ENCODE assay signal across 8 cellular contexts in the genomic region with DNA sequence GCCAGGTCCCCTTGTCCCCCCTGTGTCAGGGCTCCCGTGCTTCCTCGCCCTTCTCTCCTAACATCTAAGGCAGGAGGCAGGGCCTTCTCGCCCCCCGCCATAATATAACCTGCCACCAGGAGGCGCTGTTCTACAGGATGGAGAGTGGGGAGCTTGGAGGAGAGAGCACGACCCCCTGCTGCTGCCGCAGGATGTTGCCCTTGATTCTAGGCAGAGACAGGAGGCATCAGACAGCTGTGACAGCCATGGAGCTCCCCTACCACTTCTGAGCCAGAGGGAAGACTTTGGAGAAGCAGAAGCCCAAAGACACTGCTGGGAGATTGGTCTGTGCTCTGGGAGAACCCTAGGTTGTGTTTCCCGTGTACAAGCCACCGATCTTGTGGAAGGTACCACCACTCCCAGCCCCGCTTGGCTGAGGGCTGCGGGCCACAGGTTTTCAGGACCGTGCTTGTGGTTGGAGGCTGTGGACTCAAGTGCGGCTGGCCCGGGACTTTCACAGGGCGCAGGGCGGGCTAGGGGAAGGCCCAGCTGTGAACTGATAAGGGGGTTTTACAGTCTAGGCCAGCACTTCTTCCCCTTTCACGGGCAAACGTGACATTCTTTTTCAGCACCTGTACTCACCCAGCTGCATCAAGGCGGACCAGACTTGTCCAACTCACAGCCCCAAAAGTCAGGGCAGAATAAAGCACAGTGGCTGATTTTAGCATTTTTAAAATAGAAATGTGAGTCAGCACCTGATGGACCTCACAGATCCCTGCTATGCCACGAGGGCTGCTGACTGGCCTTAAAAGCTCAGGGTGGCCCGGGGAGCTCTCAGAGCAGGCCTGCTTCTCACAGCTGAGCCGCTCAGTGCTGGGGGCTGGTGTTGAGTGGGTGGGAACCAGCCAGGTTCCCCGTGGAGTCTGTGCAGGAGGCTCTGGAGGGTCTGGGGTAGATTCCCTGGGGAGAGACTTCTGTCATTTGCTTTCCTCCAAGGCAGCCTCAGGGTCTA. TPM values are rescaled to one million over a fixed set of nuclear protein-coding genes. Genes with fewer than 3 reads are reported as not detected.
DNase-seq lines count a peak whose midpoint lies in the region; ATAC-seq, FAIRE-seq and TF ChIP-seq lines count a peak whose summit lies in the region.

No MANE protein-coding gene starts in this region.

- peak; percentile 96 for TF ChIP-seq CTCF in DND-41 (IDR thresholded peaks at IDR 0.05; ENCODE audit: borderline replicate concordance, extremely low read depth, low read length, poor library complexity, severe bottlenecking)
- TF ChIP-seq CTCF in gastroesophageal sphincter (IDR thresholded peaks at IDR 0.05), result peak; percentile 25 to 70 (median 42)

- peaks cover 4% of the 10 kb centered on the region for H3K4me1 ChIP-seq in DND-41 (ENCODE audit: insufficient read depth, low read length)
- no peaks in the 10 kb centered on the region for H3K4me1 ChIP-seq in gastroesophageal sphincter

- no peaks in the 10 kb centered on the region for H3K36me3 ChIP-seq in DND-41 (ENCODE audit: insufficient read depth, low read length)
- H3K36me3 ChIP-seq in gastroesophageal sphincter, result no peaks in the 10 kb centered on the region

- 40 to 52% methylated on average over 2 to 3 of the region's 23 CpGs for WGBS in gastroesophageal sphincter (ENCODE audit: low coverage in 1 of 2), 2 donors

- H2AFZ ChIP-seq in DND-41 (ENCODE audit: low read depth, low read length), result peak overlapping the region; percentile 35; the same call in 1 of the 2 replicates

- H3K27me3 ChIP-seq in DND-41 (ENCODE audit: insufficient read depth, low read length, poor library complexity) (peaks cover 7% of the 10 kb centered on the region), gastroesophageal sphincter (no peaks in the 10 kb centered on the region)

- H4K20me1 ChIP-seq in DND-41 (ENCODE audit: insufficient read depth, low read length), result no peaks in the 10 kb centered on the region

- H3K27ac ChIP-seq in DND-41 (ENCODE audit: low read length) (no peak overlapping the region), gastroesophageal sphincter (no peak overlapping the region)

- no peaks in the 10 kb centered on the region for H3K79me2 ChIP-seq in DND-41 (ENCODE audit: insufficient read depth, low read length)

- H3K9me3 ChIP-seq in DND-41 (ENCODE audit: insufficient read depth, low read length, severe bottlenecking) (no peaks in the 10 kb centered on the region), gastroesophageal sphincter (no peaks in the 10 kb centered on the region)

- intact Hi-C loops in posterior cingulate gyrus (cut with DNase I), result no loop called here

- no peak overlapping the region for H3K4me3 ChIP-seq in DND-41 (ENCODE audit: low read depth in 1 of 2, low read length in 2 of 2)
- no peak overlapping the region for H3K4me3 ChIP-seq in gastroesophageal sphincter

- no peak overlapping the region for H3K4me2 ChIP-seq in DND-41 (ENCODE audit: insufficient read depth, low read length)

- ATAC-seq in DND-41 (ENCODE audit: insufficient read depth, low read depth) (peak; percentile 96), GM21515 (IDR thresholded peaks at IDR 0.05; ENCODE audit: unreplicated experiment) (peak; percentile 91), gastroesophageal sphincter (peak; percentile 48)

- no peak for TF ChIP-seq EP300 in gastroesophageal sphincter (IDR thresholded peaks at IDR 0.05)

- TF ChIP-seq POLR2A in gastroesophageal sphincter (IDR thresholded peaks at IDR 0.05), result no peak

- FAIRE-seq in RCC 7860 (lab: Jason Lieb, UNC), result no peak

- peak; percentile 87 for DNase-seq in DND-41
- DNase-seq in HT1080 (ENCODE audit: low read depth), result peak; percentile 81
- peak; percentile 30 for DNase-seq in RCC 7860 (ENCODE audit: low spot score)
- DNase-seq in activated T-helper 1 cell treated with Interleukin-2 at 50 U/mL for 16 hours (ENCODE audit: low read depth), result peak; percentile 85
- peak in 6 of 10 donors; percentile 23 to 86 (median 37) for DNase-seq in posterior cingulate gyrus
- peak; percentile 73 for DNase-seq in ureter (ENCODE audit: low spot score)

- no peak overlapping the region for H3K9ac ChIP-seq in DND-41 (ENCODE audit: low read depth, low read length)

RNA-seq across cellular contexts. Expression of a gene that starts 2.6 kb away (rescaled TPM):
- total RNA-seq in HT1080 (2014; rRNA removed; shearing (Covaris generic)), result 0.20 TPM in 1 of 2 replicates, not detected in the other
- 0.06 TPM in 1 of 2 replicates, not detected in the other for polyA plus RNA-seq in HT1080 (2015; cell fraction: cytosol; rRNA removed)
- 0.05 TPM in 1 of 2 replicates, not detected in the other for polyA plus RNA-seq in HT1080 (2015; cell fraction: nucleus; rRNA removed)
- 1 to 10 TPM in 1 of 4 donors, under 1 TPM in 2, not detected in 1; 0.08 to 1.1 (median 0.27) TPM for total RNA-seq in gastroesophageal sphincter
- 0.78 TPM for total RNA-seq in ureter

RNA-seq across cellular contexts. Expression of a gene that starts 53.8 kb away (rescaled TPM):
- total RNA-seq in HT1080 (2014; rRNA removed; shearing (Covaris generic)), result not detected in 2 replicates
- not detected in 2 replicates for polyA plus RNA-seq in HT1080 (2015; cell fraction: cytosol; rRNA removed)
- not detected in 2 replicates for polyA plus RNA-seq in HT1080 (2015; cell fraction: nucleus; rRNA removed)
- total RNA-seq in gastroesophageal sphincter (not detected), ureter (not detected)

Comparison
In these comparisons a context has a peak if more than half of its experiments do, and no peak if none do; other contexts are left out.
1. DNase-seq: peak in every context shown above with its lines; median percentile 87 in DND-41; 85 in activated T-helper 1 cell treated with Interleukin-2 at 50 U/mL for 16 hours; 81 in HT1080; 73 in ureter; 37 in posterior cingulate gyrus; 30 in RCC 7860.